In the genomic region with DNA sequence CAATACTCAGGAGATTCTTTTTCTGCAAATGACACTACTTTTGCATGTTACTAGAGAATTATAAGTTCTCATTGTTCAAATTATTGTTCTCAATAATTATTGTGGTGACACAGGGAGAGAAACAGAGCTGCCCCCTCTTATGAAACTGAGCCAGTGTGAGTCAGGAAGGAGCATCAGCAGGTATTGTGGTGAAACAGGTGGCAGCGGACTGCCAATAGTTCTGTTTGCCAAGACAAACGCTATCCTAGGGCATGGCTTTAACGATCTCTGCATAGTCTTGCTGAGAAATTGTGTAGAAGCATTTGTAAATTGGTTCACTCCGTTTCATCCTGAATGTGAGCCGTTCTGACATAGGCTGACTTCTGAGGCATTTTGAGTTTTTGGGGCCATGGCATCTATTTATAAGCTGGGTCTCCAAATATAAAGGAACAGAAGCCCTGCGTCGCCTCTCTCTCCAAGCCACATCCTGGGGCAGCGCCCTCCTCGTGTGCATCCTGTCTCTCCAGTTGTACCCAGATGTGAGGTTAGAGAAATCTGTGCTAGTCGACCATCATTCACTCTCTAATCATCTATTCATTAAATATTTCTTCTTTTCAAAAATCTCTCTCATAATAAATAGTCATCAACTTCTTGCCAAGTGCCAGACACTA, we compare ENCODE assay signal across 18 cellular contexts. TPM values are rescaled to one million over a fixed set of nuclear protein-coding genes. Genes with fewer than 3 reads are reported as not detected.
DNase-seq lines count a peak whose midpoint lies in the region; ATAC-seq lines count a peak whose summit lies in the region.
"Had no signal": no experiment of that assay in that cellular context is flagged by ENCODE, and none has a peak within 500 bp of the region (broad histone marks: within the 10 kb centered on the region; RNA-seq: fewer than 3 reads in every experiment).

No MANE protein-coding gene starts in this region.

- peak; percentile 86 for ATAC-seq in activated naive CD8-positive, alpha-beta T cell treated with anti-CD3 and anti-CD28 coated beads, Interleukin-2, amount 10 ng/mL, durations not matched to agents 7 days and 5 days (ENCODE audit: low read depth)
- ATAC-seq in HG03520 (IDR thresholded peaks at IDR 0.05; ENCODE audit: unreplicated experiment): no peak
- ATAC-seq: GM23338, heart right ventricle had no signal

- H3K27me3 Mint-ChIP-seq in activated naive CD8-positive, alpha-beta T cell treated with anti-CD3 and anti-CD28 coated beads, Interleukin-2, amount 10 ng/mL, durations not matched to agents 7 days and 5 days: peaks cover 4% of the 10 kb centered on the region

- no peak overlapping the region for H3K27ac Mint-ChIP-seq in activated naive CD8-positive, alpha-beta T cell treated with anti-CD3 and anti-CD28 coated beads, Interleukin-2, amount 10 ng/mL, durations not matched to agents 7 days and 5 days
- H3K27ac Mint-ChIP-seq: GM23338, mesothelial cell of epicardium, type B pancreatic cell had no signal

- intact Hi-C loops in cardiac septum (cut with DNase I): no loop called here

- H3K36me3 Mint-ChIP-seq in activated naive CD8-positive, alpha-beta T cell treated with anti-CD3 and anti-CD28 coated beads, Interleukin-2, amount 10 ng/mL, durations not matched to agents 7 days and 5 days: no peaks in the 10 kb centered on the region
- H3K36me3 Mint-ChIP-seq: mesothelial cell of epicardium, type B pancreatic cell had no signal

- H3K4me1 Mint-ChIP-seq in activated naive CD8-positive, alpha-beta T cell treated with anti-CD3 and anti-CD28 coated beads, Interleukin-2, amount 10 ng/mL, durations not matched to agents 7 days and 5 days: peaks cover 26% of the 10 kb centered on the region

- DNase-seq in NCI-H345 (lab: John Stamatoyannopoulos, UW): peak; percentile 10
- no peak for DNase-seq in NCI-H345 treated with DMSO at 0.1 percent for 48 hours (lab: John Stamatoyannopoulos, UW; ENCODE audit: unreplicated experiment)
- peak; percentile 22 for DNase-seq in stimulated activated CD4-positive, alpha-beta T cell treated with anti-CD3 and anti-CD28 coated beads, Interleukin-1b, Interleukin-23, amount 100 ng/mL, for 48 hours
- no peak for DNase-seq in stimulated activated CD4-positive, alpha-beta T cell treated with anti-CD3 and anti-CD28 coated beads, Interleukin-4, amount 100 ng/mL, for 4 hours
- DNase-seq in activated naive CD8-positive, alpha-beta T cell treated with anti-CD3 and anti-CD28 coated beads, Interleukin-2, amount 10 ng/mL, durations not matched to agents 7 days and 5 days: no peak
- no peak for DNase-seq in cardiac septum (ENCODE audit: low spot score)
- DNase-seq in mucosa of gallbladder (ENCODE audit: low spot score): no peak
- DNase-seq: activated T-cell treated with anti-CD3 and anti-CD28 coated beads for 4 hours, EL, heart right ventricle, Kasumi-1, NCI-H1436, NCI-H524 treated with DMSO at 0.1 percent for 48 hours, Peyer's patch had no signal

- peak overlapping the region; percentile 47 for H3K4me3 Mint-ChIP-seq in activated naive CD8-positive, alpha-beta T cell treated with anti-CD3 and anti-CD28 coated beads, Interleukin-2, amount 10 ng/mL, durations not matched to agents 7 days and 5 days
- H3K4me3 Mint-ChIP-seq: GM23338, mesothelial cell of epicardium, type B pancreatic cell had no signal

- peaks cover 2% of the 10 kb centered on the region for H3K9me3 Mint-ChIP-seq in activated naive CD8-positive, alpha-beta T cell treated with anti-CD3 and anti-CD28 coated beads, Interleukin-2, amount 10 ng/mL, durations not matched to agents 7 days and 5 days
- H3K9me3 Mint-ChIP-seq: type B pancreatic cell had no signal

- POLR2A ChIA-PET in activated naive CD8-positive, alpha-beta T cell treated with anti-CD3 and anti-CD28 coated beads, Interleukin-2, amount 10 ng/mL, durations not matched to agents 7 days and 5 days (lab: Charles Lee): no interaction called here

RNA-seq across cellular contexts. Expression of a gene that starts 15.8 kb away (rescaled TPM):
- under 1 TPM; 0.47 to 0.57 TPM for total RNA-seq in activated naive CD8-positive, alpha-beta T cell treated with anti-CD3 and anti-CD28 coated beads, Interleukin-2, amount 10 ng/mL, durations not matched to agents 7 days and 5 days
- total RNA-seq in cardiac septum (0.30 TPM), mucosa of gallbladder (1.4 TPM)

RNA-seq across cellular contexts. Expression of a gene that starts 29.0 kb away (rescaled TPM):
- total RNA-seq in activated naive CD8-positive, alpha-beta T cell treated with anti-CD3 and anti-CD28 coated beads, Interleukin-2, amount 10 ng/mL, durations not matched to agents 7 days and 5 days: 10 to 100 TPM; 76.4 to 77.9 TPM
- total RNA-seq in cardiac septum (93.0 TPM), mucosa of gallbladder (61.8 TPM)

RNA-seq across cellular contexts. Expression of a gene that starts 47.8 kb away (rescaled TPM):
- total RNA-seq in activated naive CD8-positive, alpha-beta T cell treated with anti-CD3 and anti-CD28 coated beads, Interleukin-2, amount 10 ng/mL, durations not matched to agents 7 days and 5 days: 100 to 1,000 TPM; 237 to 274 TPM
- 147 TPM for total RNA-seq in cardiac septum
- 478 TPM for total RNA-seq in mucosa of gallbladder

Comparison
In these comparisons a context has a peak if more than half of its experiments do, and no peak if none do; other contexts are left out.
1. DNase-seq: peak in NCI-H345 (single experiment) and stimulated activated CD4-positive, alpha-beta T cell treated with anti-CD3 and anti-CD28 coated beads, Interleukin-1b, Interleukin-23, amount 100 ng/mL, for 48 hours (single experiment); none in NCI-H345 treated with DMSO at 0.1 percent for 48 hours (single experiment), stimulated activated CD4-positive, alpha-beta T cell treated with anti-CD3 and anti-CD28 coated beads, Interleukin-4, amount 100 ng/mL, for 4 hours (0 of 2), activated naive CD8-positive, alpha-beta T cell treated with anti-CD3 and anti-CD28 coated beads, Interleukin-2, amount 10 ng/mL, durations not matched to agents 7 days and 5 days (single experiment), cardiac septum (single experiment) and mucosa of gallbladder (single experiment).